15 cellular contexts compared by ENCODE assay signal in the genomic region with DNA sequence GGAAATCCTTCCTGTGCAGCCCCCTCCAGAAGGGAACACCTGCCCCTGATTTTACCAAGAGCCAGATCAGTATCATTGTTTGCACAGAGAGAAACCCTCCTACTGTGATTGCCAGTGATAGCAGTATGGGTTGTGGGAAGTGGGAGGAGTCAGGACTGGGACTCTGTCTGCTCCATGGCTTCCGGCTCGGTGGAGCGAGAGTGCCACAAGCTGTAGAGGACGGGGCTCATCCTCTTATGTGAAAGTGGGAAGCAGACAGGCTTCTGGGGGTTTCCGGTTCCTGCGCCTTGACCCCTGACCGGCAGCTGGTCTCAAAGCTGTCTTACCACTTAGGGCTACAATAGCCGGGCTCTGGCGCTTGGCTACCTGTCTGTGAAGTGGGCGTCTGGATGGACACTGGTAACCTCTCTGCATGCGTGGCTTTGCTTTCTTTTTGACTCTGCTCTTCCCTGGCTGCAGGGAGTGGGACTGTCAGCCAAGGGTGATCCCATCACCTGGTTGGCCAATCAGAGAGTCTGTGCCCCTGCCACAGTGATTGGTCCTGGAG.
A peak's percentile ranks its signal among the peaks of the same experiment; 100 is the strongest.
DNase-seq lines count a peak whose midpoint lies in the region; ATAC-seq and TF ChIP-seq lines count a peak whose summit lies in the region.
"Had no signal": no experiment of that assay in that cellular context is flagged by ENCODE, and none has a peak within 500 bp of the region (broad histone marks: within the 10 kb centered on the region; RNA-seq: fewer than 3 reads in every experiment).

No MANE protein-coding gene starts in this region.

- no peak overlapping the region for H3K14ac ChIP-seq in trophoblast cell (ENCODE audit: low read length)

- H3K4me3 ChIP-seq in Jurkat, Clone E6-1 (ENCODE audit: low read length), result no peak overlapping the region
- H3K4me3 ChIP-seq in OCI-LY1 (ENCODE audit: low read depth, low read length, poor library complexity, severe bottlenecking), result no peak overlapping the region
- no peak overlapping the region for H3K4me3 ChIP-seq in WERI-Rb-1 (ENCODE audit: low read depth, low read length)
- H3K4me3 ChIP-seq in trophoblast cell (ENCODE audit: low read depth, low read length), result no peak overlapping the region
- H3K4me3 ChIP-seq in heart right ventricle, result no peak overlapping the region
- H3K4me3 ChIP-seq: mucosa of descending colon, spleen had no signal

- H3K79me1 ChIP-seq in trophoblast cell (ENCODE audit: low read length), result no peaks in the 10 kb centered on the region

- H3K27ac ChIP-seq in OCI-LY1 (ENCODE audit: low read depth, low read length, poor library complexity, severe bottlenecking) (peak overlapping the region; percentile 94), WERI-Rb-1 (no peak overlapping the region), trophoblast cell (ENCODE audit: low read depth, low read length) (no peak overlapping the region), heart right ventricle (no peak overlapping the region)
- H3K27ac ChIP-seq: C4-2B, spleen had no signal

- H2AFZ ChIP-seq in OCI-LY1 (ENCODE audit: low read length) (no peak overlapping the region), trophoblast cell (ENCODE audit: insufficient read depth, low read length, poor library complexity) (no peak overlapping the region)

- H3K9ac ChIP-seq in OCI-LY1 (ENCODE audit: low read length) (peak overlapping the region; percentile 10; the same call in 1 of the 2 replicates), trophoblast cell (ENCODE audit: low read length) (no peak overlapping the region)

- H3K36me3 ChIP-seq in OCI-LY1 (ENCODE audit: insufficient read depth, low read length) (no peaks in the 10 kb centered on the region), WERI-Rb-1 (no peaks in the 10 kb centered on the region), trophoblast cell (ENCODE audit: control insufficient read depth in 1 of 2, insufficient read depth in 2 of 2, low read length in 2 of 2) (no peaks in the 10 kb centered on the region), heart right ventricle (peaks cover 0 to 4% (median 0%) of the 10 kb centered on the region in 9 donors)
- H3K36me3 ChIP-seq: spleen had no signal

- TF ChIP-seq CTCF in OCI-LY1 (IDR thresholded peaks at IDR 0.05; ENCODE audit: low read length), result no peak
- TF ChIP-seq CTCF in WERI-Rb-1 (IDR thresholded peaks at IDR 0.05; ENCODE audit: low read depth, low read length), result no peak
- TF ChIP-seq CTCF in heart right ventricle (IDR thresholded peaks at IDR 0.05), result no peak

- H3K23ac ChIP-seq in trophoblast cell (ENCODE audit: low read length), result no peak overlapping the region

- peaks cover 80% of the 10 kb centered on the region for H3K4me1 ChIP-seq in OCI-LY1 (ENCODE audit: insufficient read depth, low read length, severe bottlenecking)
- peaks cover 0 to 2% of the 10 kb centered on the region in 2 experiments for H3K4me1 ChIP-seq in trophoblast cell (ENCODE audit: control insufficient read depth in 1 of 2, insufficient read depth in 2 of 2, low read length in 2 of 2)
- no peaks in the 10 kb centered on the region for H3K4me1 ChIP-seq in heart right ventricle

- H4K8ac ChIP-seq in trophoblast cell (ENCODE audit: low read depth, low read length), result no peak overlapping the region

- peak; percentile 38 for DNase-seq in Jurkat, Clone E6-1 (ENCODE audit: low read depth, low spot score)
- peak; percentile 90 for DNase-seq in NCI-H2081 treated with DMSO at 0.1 percent for 48 hours (lab: John Stamatoyannopoulos, UW)
- DNase-seq in left kidney (ENCODE audit: low read depth, low spot score), result peak; percentile 56
- DNase-seq in WERI-Rb-1, result no peak
- DNase-seq in trophoblast cell, result no peak
- DNase-seq in heart right ventricle, result no peak
- DNase-seq: activated CD4-positive, alpha-beta memory T cell treated with anti-CD3 and anti-CD28 coated beads, Interleukin-2, amount 10 ng/mL, durations not matched to agents 7 days and 5 days; activated gamma-delta T cell; mucosa of descending colon; NCI-H1436 treated with DMSO at 0.1 percent for 48 hours; spleen; substantia nigra had no signal

- H3K27me3 ChIP-seq in OCI-LY1 (ENCODE audit: insufficient read depth, low read length) (no peaks in the 10 kb centered on the region), WERI-Rb-1 (ENCODE audit: insufficient read depth, low read depth, severe bottlenecking) (peaks cover 75% of the 10 kb centered on the region), trophoblast cell (ENCODE audit: insufficient read depth, low read length) (no peaks in the 10 kb centered on the region), heart right ventricle (no peaks in the 10 kb centered on the region)
- H3K27me3 ChIP-seq: spleen had no signal

- H2BK5ac ChIP-seq in trophoblast cell (ENCODE audit: low read depth, low read length, poor library complexity), result no peak overlapping the region

- H3K9me3 ChIP-seq in OCI-LY1 (ENCODE audit: low read length) (no peaks in the 10 kb centered on the region), WERI-Rb-1 (ENCODE audit: severe bottlenecking) (no peaks in the 10 kb centered on the region), trophoblast cell (ENCODE audit: insufficient read depth, low read depth, low read length) (no peaks in the 10 kb centered on the region), heart right ventricle (no peaks in the 10 kb centered on the region)
- H3K9me3 ChIP-seq: mucosa of descending colon, spleen had no signal

- no peaks in the 10 kb centered on the region for H3F3A ChIP-seq in OCI-LY1 (ENCODE audit: insufficient read depth, low read length)

- H3K18ac ChIP-seq in trophoblast cell (ENCODE audit: low read length), result no peak overlapping the region

- H2BK120ac ChIP-seq in trophoblast cell (ENCODE audit: insufficient read depth, low read length, poor library complexity), result no peak overlapping the region

- intact Hi-C loops in heart right ventricle (cut with DNase I), result no loop called here

- no CpG with 5 or more reads among the region's 11 CpGs for WGBS in trophoblast cell (ENCODE audit: extremely low coverage, insufficient coverage, insufficient read length)
- 84 to 88% methylated on average over 11 of the region's 11 CpGs for WGBS in heart right ventricle, 2 donors

- no peak for ATAC-seq in GM18870 (IDR thresholded peaks at IDR 0.05; ENCODE audit: unreplicated experiment)
- ATAC-seq in heart right ventricle, result no peak
- ATAC-seq: mucosa of descending colon had no signal

- H2BK12ac ChIP-seq in trophoblast cell (ENCODE audit: low read length), result no peak overlapping the region

- H3K4me2 ChIP-seq in OCI-LY1 (ENCODE audit: low read length) (peak overlapping the region; percentile 16; the same call in 1 of the 2 replicates), trophoblast cell (ENCODE audit: low read length) (no peak overlapping the region)

- no peak overlapping the region for H2AK5ac ChIP-seq in trophoblast cell (ENCODE audit: low read length)

- H4K12ac ChIP-seq in trophoblast cell (ENCODE audit: low read depth, low read length), result no peak overlapping the region

- no peaks in the 10 kb centered on the region for H4K20me1 ChIP-seq in OCI-LY1 (ENCODE audit: insufficient read depth, low read length)

- H3K79me2 ChIP-seq in OCI-LY1 (ENCODE audit: insufficient read depth, low read length), result no peaks in the 10 kb centered on the region
- H3K79me2 ChIP-seq in trophoblast cell (ENCODE audit: control insufficient read depth, insufficient read depth, low read length, poor library complexity), result no peaks in the 10 kb centered on the region

- no peak overlapping the region for H4K91ac ChIP-seq in trophoblast cell (ENCODE audit: low read depth, low read length)

- H3K4ac ChIP-seq in trophoblast cell (ENCODE audit: low read depth, low read length), result no peak overlapping the region

- no peaks in the 10 kb centered on the region for H3K9me2 ChIP-seq in OCI-LY1 (ENCODE audit: low read depth, low read length)

Comparison
In these comparisons a context has a peak if more than half of its experiments do, and no peak if none do; other contexts are left out.
1. DNase-seq: peak in Jurkat, Clone E6-1 (single experiment), NCI-H2081 treated with DMSO at 0.1 percent for 48 hours (single experiment) and left kidney (single experiment); none in WERI-Rb-1 (single experiment), trophoblast cell (0 of 2) and heart right ventricle (0 of 2).